Comparison of ENCODE assay signal across 8 cellular contexts in the genomic region with DNA sequence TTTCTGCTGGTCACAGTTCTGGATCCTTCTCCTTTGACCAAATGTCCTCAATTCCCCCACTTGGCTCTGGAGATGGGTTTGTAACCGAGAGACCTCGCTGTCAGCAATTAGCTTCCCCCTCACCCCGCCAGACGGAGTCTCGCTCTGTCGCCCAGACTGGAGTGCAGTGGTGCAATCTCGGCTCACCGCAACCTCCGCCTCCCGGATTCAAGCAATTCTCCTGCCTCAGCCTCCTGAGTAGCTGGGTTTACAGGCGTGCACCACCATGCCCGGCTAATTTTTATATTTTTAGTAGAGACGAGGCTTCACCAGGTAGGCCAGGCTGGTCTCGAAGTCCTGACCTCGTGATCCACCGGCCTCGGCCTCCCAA. TPM values are rescaled to one million over a fixed set of nuclear protein-coding genes. Genes with fewer than 3 reads are reported as not detected.
DNase-seq lines count a peak whose midpoint lies in the region; ATAC-seq, FAIRE-seq and TF ChIP-seq lines count a peak whose summit lies in the region.
"Not testable (repeated sequence)": the region's sequence is repeated elsewhere in the genome, so short reads cannot be mapped to it uniquely, and the experiment has no call there.

No MANE protein-coding gene starts in this region.

- not testable (repeated sequence) for H3K27me3 ChIP-seq in AG04450 (ENCODE audit: control insufficient read depth, insufficient read depth, low read length); HAP-1 (ENCODE audit: low read depth); heart right ventricle; muscle layer of duodenum (ENCODE audit: low read depth, low read length); small intestine (ENCODE audit: control insufficient read depth in 2 of 2, insufficient read depth in 2 of 2, low read length in 2 of 2)

- H4K20me1 ChIP-seq in OCI-LY7 (ENCODE audit: insufficient read depth, low read length): not testable (repeated sequence)

- H3K27ac ChIP-seq in AG04450 (ENCODE audit: low read depth, low read length): peak overlapping the region; percentile 86
- peak overlapping the region; percentile 73 for H3K27ac ChIP-seq in OCI-LY7 (ENCODE audit: low read depth, low read length, poor library complexity, severe bottlenecking)
- peak overlapping the region; percentile 74 to 96 (median 90) for H3K27ac ChIP-seq in heart right ventricle
- peak overlapping the region; percentile 87 for H3K27ac ChIP-seq in muscle layer of duodenum (ENCODE audit: low read length)
- peak overlapping the region; percentile 95 to 99 for H3K27ac ChIP-seq in small intestine (ENCODE audit: low read depth in 1 of 2, low read length in 1 of 2)

- 58 to 59% methylated on average over 17 of the region's 17 CpGs for WGBS in heart right ventricle, 2 donors
- WGBS in small intestine, 3 donors: 40 to 52% (median 51%) methylated on average over 17 of the region's 17 CpGs

- POLR2A ChIA-PET in AG04450 (lab: Yijun Ruan, JAX) (interaction anchor here (0.6 to 2.0 kb wide), 5 partner anchors 11 to 91 kb away, joined by 6 to 9 read pairs (median 7); no protein-coding TSS in a partner anchor), OCI-LY7 (lab: Charles Lee) (interaction anchor here (0.6 to 1.7 kb wide), 9 partner anchors 10 to 371 kb away, joined by 3 to 7 read pairs (median 3); no protein-coding TSS in a partner anchor)

- H3K4me2 ChIP-seq in OCI-LY7 (ENCODE audit: low read length): peak overlapping the region; percentile 74

- CTCF ChIA-PET in AG04450 (lab: Charles Lee): interaction anchor here (0.5 to 1.6 kb wide), 2 partner anchors 36 to 53 kb away, joined by 5 to 6 read pairs; no protein-coding TSS in a partner anchor
- CTCF ChIA-PET in OCI-LY7 (lab: Charles Lee; ENCODE audit: unreplicated experiment): interaction anchor here (1.5 kb wide), 1 partner anchor 36 kb away, joined by 3 read pairs; no protein-coding TSS in a partner anchor

- H2AFZ ChIP-seq in OCI-LY7 (ENCODE audit: low read length): peak overlapping the region; percentile 69; the same call in 1 of the 2 replicates

- not testable (repeated sequence) for ATAC-seq in activated T-cell treated with anti-CD3 and anti-CD28 coated beads, Interleukin-2, amount 50 U/mL, for 4 hours; heart right ventricle

- intact Hi-C loops in OCI-LY7 (cut with micrococcal nuclease; ENCODE audit: unreplicated experiment): loop anchor here (2.0 to 5.0 kb wide), 2 partner anchors 106 to 370 kb away; a partner anchor contains a TSS
- intact Hi-C loops in heart right ventricle (cut with DNase I): loop anchor here in 2 of 10 donors (5.0 to 10.0 kb wide), 2 partner anchors 52 to 110 kb away; no protein-coding TSS in a partner anchor

- TF ChIP-seq CTCF in AG04450 (IDR thresholded peaks at IDR 0.05; ENCODE audit: low read depth, low read length); OCI-LY7 (conservative IDR thresholded peaks at IDR 0.05; ENCODE audit: low read length); choroid plexus epithelial cell (conservative IDR thresholded peaks at IDR 0.05; ENCODE audit: low read depth, low read length); heart right ventricle (IDR thresholded peaks at IDR 0.05): not testable (repeated sequence)

- not testable (repeated sequence) for H3K9me2 ChIP-seq in OCI-LY7 (ENCODE audit: insufficient read depth, low read length)

- peaks cover 13% of the 10 kb centered on the region for H3K4me1 Mint-ChIP-seq in activated T-cell treated with anti-CD3 and anti-CD28 coated beads, Interleukin-2, amount 50 U/mL, for 4 hours (ENCODE audit: low read depth)

- peak overlapping the region; percentile 86 for H3K4me3 Mint-ChIP-seq in activated T-cell treated with anti-CD3 and anti-CD28 coated beads, Interleukin-2, amount 50 U/mL, for 4 hours

- H3K79me2 ChIP-seq in OCI-LY7 (ENCODE audit: insufficient read depth, low read depth, low read length): not testable (repeated sequence)

- not testable (repeated sequence) for BruUV-seq in OCI-LY7 (replicated peaks; lab: Mats Ljungman, UMichigan)

- H3K36me3 ChIP-seq in HAP-1 (replicated peaks); OCI-LY7 (ENCODE audit: insufficient read depth, low read length); heart right ventricle; muscle layer of duodenum (ENCODE audit: control insufficient read depth in 1 of 2, insufficient read depth in 2 of 2, low read length in 2 of 2); small intestine (ENCODE audit: control insufficient read depth in 2 of 2, insufficient read depth in 2 of 2, low read length in 2 of 2): not testable (repeated sequence)

- not testable (repeated sequence) for FAIRE-seq in small intestine (lab: Jason Lieb, UNC)

- not testable (repeated sequence) for H3K9me3 ChIP-seq in AG04450 (ENCODE audit: control insufficient read depth, insufficient read depth, low read length); HAP-1; OCI-LY7 (ENCODE audit: low read length); heart right ventricle; muscle layer of duodenum (ENCODE audit: control insufficient read depth in 1 of 2, low read length in 2 of 2); small intestine (ENCODE audit: control insufficient read depth, low read depth)

- H3K36me3 Mint-ChIP-seq in activated T-cell treated with anti-CD3 and anti-CD28 coated beads, Interleukin-2, amount 50 U/mL, for 4 hours (ENCODE audit: insufficient read depth): not testable (repeated sequence)

- H3K4me1 ChIP-seq in HAP-1; muscle layer of duodenum (ENCODE audit: control insufficient read depth in 1 of 2, insufficient read depth in 2 of 2, low read length in 2 of 2); small intestine (ENCODE audit: control insufficient read depth in 2 of 2, insufficient read depth in 1 of 2, low read depth in 1 of 2, low read length in 1 of 2): not testable (repeated sequence)
- peaks cover 18% of the 10 kb centered on the region for H3K4me1 ChIP-seq in OCI-LY7 (ENCODE audit: insufficient read depth, low read length, poor library complexity, severe bottlenecking)
- peaks cover 0 to 19% (median 10%) of the 10 kb centered on the region in 9 donors for H3K4me1 ChIP-seq in heart right ventricle

- not testable (repeated sequence) for H3K27me3 Mint-ChIP-seq in activated T-cell treated with anti-CD3 and anti-CD28 coated beads, Interleukin-2, amount 50 U/mL, for 4 hours (ENCODE audit: low read depth)

- DNase-seq in AG04450 (ENCODE audit: low read depth, low spot score); HAP-1 (ENCODE audit: low spot score in 2 of 2); OCI-LY7 (ENCODE audit: low spot score); activated T-cell treated with anti-CD3 and anti-CD28 coated beads, Interleukin-2, amount 50 U/mL, for 4 hours; choroid plexus epithelial cell (ENCODE audit: low read depth); small intestine: not testable (repeated sequence)
- peak in 1 of 2 donors; percentile 28 for DNase-seq in heart right ventricle

- H3K9me3 Mint-ChIP-seq in activated T-cell treated with anti-CD3 and anti-CD28 coated beads, Interleukin-2, amount 50 U/mL, for 4 hours: not testable (repeated sequence)

- peak overlapping the region; percentile 81 for H3K4me3 ChIP-seq in AG04450 (ENCODE audit: low read depth, low read length)
- H3K4me3 ChIP-seq in HAP-1: peak overlapping the region; percentile 50
- peak overlapping the region; percentile 74 for H3K4me3 ChIP-seq in OCI-LY7 (ENCODE audit: low read depth, low read length, poor library complexity, severe bottlenecking)
- H3K4me3 ChIP-seq in choroid plexus epithelial cell (ENCODE audit: low read depth, low read length): peak overlapping the region; percentile 80
- peak overlapping the region; percentile 46 to 77 (median 66) for H3K4me3 ChIP-seq in heart right ventricle
- H3K4me3 ChIP-seq in muscle layer of duodenum (ENCODE audit: low read depth in 1 of 2, low read length in 2 of 2): peak overlapping the region; percentile 71 to 78
- peak overlapping the region in 1 of 2 donors; percentile 74 for H3K4me3 ChIP-seq in small intestine (ENCODE audit: low read depth in 1 of 2, low read length in 2 of 2)

- in situ Hi-C loops in HAP-1 (cut with MboI; ENCODE audit: low sequenced_read_pairs): not testable (repeated sequence)

RNA-seq across cellular contexts. Expression of a gene that starts 21.3 kb away (rescaled TPM):
- 31.8 and 37.3 TPM in 2 replicates for polyA plus RNA-seq in AG04450 (2011; rRNA removed)
- polyA minus RNA-seq in AG04450 (2011; rRNA and poly(A)+ RNA removed): 70.2 and 78.0 TPM in 2 replicates
- total RNA-seq in OCI-LY7 (2014; rRNA removed; shearing (Covaris generic)): 84.2 and 89.4 TPM in 2 replicates
- total RNA-seq in OCI-LY7 (2022): 210 and 224 TPM in 2 replicates
- 100 to 1,000 TPM in 1 of 3 donors, 10 to 100 TPM in 2; 89.7 to 102 (median 92.2) TPM for total RNA-seq in activated T-cell treated with anti-CD3 and anti-CD28 coated beads, Interleukin-2, amount 50 U/mL, for 4 hours
- 100 to 1,000 TPM; 107 to 153 (median 132) TPM for total RNA-seq in heart right ventricle
- 10 to 100 TPM; 26.4 to 77.1 TPM for polyA plus RNA-seq in heart right ventricle
- 10 to 100 TPM; 18.9 to 61.5 (median 19.9) TPM for polyA plus RNA-seq in small intestine
